Comparison of ENCODE assay signal across 19 cellular contexts in the genomic region with DNA sequence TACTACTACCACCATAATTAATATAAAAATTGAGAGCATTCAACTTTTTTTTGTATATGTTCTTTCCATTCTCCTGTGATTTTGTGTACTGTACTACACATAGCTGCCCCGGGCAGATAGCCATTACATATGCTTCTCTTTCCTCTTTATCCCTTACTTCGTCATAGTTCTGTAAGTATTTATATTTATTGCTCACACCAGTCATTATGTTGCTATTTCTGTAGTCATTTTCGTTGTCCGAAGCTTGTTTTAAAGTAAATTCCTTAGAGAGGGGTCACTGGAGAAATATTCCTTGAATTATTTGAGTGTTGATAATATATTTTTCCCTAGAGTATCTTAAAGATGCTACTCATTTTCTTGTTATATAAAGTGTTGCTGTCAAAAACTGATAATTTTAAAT.
DNase-seq lines count a peak whose midpoint lies in the region; FAIRE-seq and TF ChIP-seq lines count a peak whose summit lies in the region.
"Had no signal": no experiment of that assay in that cellular context is flagged by ENCODE, and none has a peak within 500 bp of the region (broad histone marks: within the 10 kb centered on the region; RNA-seq: fewer than 3 reads in every experiment).

No MANE protein-coding gene starts in this region.

- no peaks in the 10 kb centered on the region for H3K79me2 ChIP-seq in endothelial cell of umbilical vein (ENCODE audit: control insufficient read depth, insufficient read depth, low read length)

- peak overlapping the region; percentile 63 for H3K27ac ChIP-seq in endothelial cell of umbilical vein (ENCODE audit: insufficient read depth, low read depth, low read length)
- no peak overlapping the region for H3K27ac ChIP-seq in CD8-positive, alpha-beta memory T cell (ENCODE audit: low read depth, low read length)
- H3K27ac ChIP-seq: A549, Peyer's patch had no signal

- H3K9ac ChIP-seq in endothelial cell of umbilical vein (replicated peaks; ENCODE audit: extremely low read depth, insufficient read depth, low read length), result no peak overlapping the region
- H3K9ac ChIP-seq: SK-N-SH had no signal

- H3K4me1 Mint-ChIP-seq in CD8-positive, alpha-beta memory T cell, result no peaks in the 10 kb centered on the region
- H3K4me1 Mint-ChIP-seq: CD14-positive monocyte had no signal

- dilution Hi-C loops in endothelial cell of umbilical vein (cut with MboI; ENCODE audit: extremely low pct_ligation_motif_present, low sequenced_read_pairs), result no loop called here

- no peaks in the 10 kb centered on the region for H3K27me3 ChIP-seq in MG63
- H3K27me3 ChIP-seq in endothelial cell of umbilical vein (ENCODE audit: control insufficient read depth in 2 of 2, insufficient read depth in 2 of 2, low read length in 2 of 2), result peaks cover 5 to 6% of the 10 kb centered on the region in 2 experiments
- H3K27me3 ChIP-seq in CD8-positive, alpha-beta memory T cell (ENCODE audit: insufficient read depth, low read length, poor library complexity, severe bottlenecking), result peaks cover 7% of the 10 kb centered on the region
- H3K27me3 ChIP-seq: Peyer's patch had no signal

- H3K4me3 ChIP-seq in MG63 (no peak overlapping the region), endothelial cell of umbilical vein (replicated peaks in 1 of 3; ENCODE audit: insufficient read depth in 1 of 3, low read depth in 1 of 3, low read length in 3 of 3) (no peak overlapping the region)
- H3K4me3 ChIP-seq in CD8-positive, alpha-beta memory T cell (ENCODE audit: low read length), result no peak overlapping the region
- H3K4me3 ChIP-seq: A549, Peyer's patch had no signal

- TF ChIP-seq POLR2A in endothelial cell of umbilical vein (IDR thresholded peaks at IDR 0.05; ENCODE audit: low read depth, low read length), result no peak

- POLR2A ChIA-PET in endothelial cell of umbilical vein (lab: Charles Lee), result no interaction called here
- POLR2A ChIA-PET in CD8-positive, alpha-beta memory T cell (lab: Charles Lee), result no interaction called here

- H3K9me3 ChIP-seq in MG63, result no peaks in the 10 kb centered on the region
- H3K9me3 ChIP-seq in endothelial cell of umbilical vein (replicated peaks; ENCODE audit: control insufficient read depth, insufficient read depth, low read length), result no peaks in the 10 kb centered on the region
- H3K9me3 ChIP-seq in CD8-positive, alpha-beta memory T cell (ENCODE audit: low read length), result no peaks in the 10 kb centered on the region
- H3K9me3 ChIP-seq: A549, Peyer's patch, SK-N-SH had no signal

- intact Hi-C loops in endothelial cell of umbilical vein (cut with micrococcal nuclease), result no loop called here

- no peak for FAIRE-seq in endothelial cell of umbilical vein (lab: Jason Lieb, UNC)
- FAIRE-seq: A549 had no signal

- TF ChIP-seq CTCF in endothelial cell of umbilical vein (IDR thresholded peaks at IDR 0.05; ENCODE audit: extremely low read depth in 1 of 2, insufficient read depth in 1 of 2, low read depth in 1 of 2, low read length in 2 of 2), result no peak

- H3K4me3 Mint-ChIP-seq in CD8-positive, alpha-beta memory T cell, result no peak overlapping the region
- H3K4me3 Mint-ChIP-seq: CD14-positive monocyte had no signal

- no TSS peak for BruUV-seq in endothelial cell of umbilical vein (replicated peaks; lab: Mats Ljungman, UMichigan)

- DNase-seq in EL (peak; percentile 72), MG63 (peak; percentile 26), endothelial cell of umbilical vein (ENCODE audit: low read depth, low spot score) (peak; percentile 6), non-pigmented ciliary epithelial cell (ENCODE audit: low read depth) (peak; percentile 15), globus pallidus (ENCODE audit: low spot score) (no peak), islet precursor cell (no peak), NOMO-1 (lab: John Stamatoyannopoulos, UW; ENCODE audit: unreplicated experiment in 2 of 2) (no peak)
- DNase-seq in CD8-positive, alpha-beta memory T cell, result no peak
- DNase-seq: AML-193, COR-L47, MM.1S, NCI-H1105, NCI-H1694, NCI-H524, Peyer's patch, Right ventricle myocardium superior, SK-N-SH had no signal

- no peak overlapping the region for H3K27ac Mint-ChIP-seq in CD8-positive, alpha-beta memory T cell
- H3K27ac Mint-ChIP-seq: CD14-positive monocyte had no signal

- H3K36me3 ChIP-seq in MG63 (no peaks in the 10 kb centered on the region), endothelial cell of umbilical vein (ENCODE audit: control insufficient read depth in 2 of 2, extremely low read depth in 1 of 2, insufficient read depth in 2 of 2, low read length in 2 of 2) (no peaks in the 10 kb centered on the region)
- H3K36me3 ChIP-seq in CD8-positive, alpha-beta memory T cell (ENCODE audit: insufficient read depth, low read length), result no peaks in the 10 kb centered on the region
- H3K36me3 ChIP-seq: Peyer's patch had no signal

- no peak overlapping the region for H2AFZ ChIP-seq in endothelial cell of umbilical vein (ENCODE audit: low read depth, low read length)

- CTCF ChIA-PET in endothelial cell of umbilical vein (lab: Charles Lee), result interaction anchor here (1.3 to 3.1 kb wide), 5 partner anchors 10 to 300 kb away, joined by 4 to 18 read pairs (median 5); no protein-coding TSS in a partner anchor
- CTCF ChIA-PET in CD8-positive, alpha-beta memory T cell (lab: Charles Lee), result no interaction called here

- peak overlapping the region; percentile 48 for H3K4me2 ChIP-seq in endothelial cell of umbilical vein (ENCODE audit: insufficient read depth, low read length)
- H3K4me2 ChIP-seq: A549, SK-N-SH had no signal

- H3K4me1 ChIP-seq in endothelial cell of umbilical vein (ENCODE audit: control insufficient read depth, extremely low read depth, insufficient read depth, low read length), result peaks cover 20% of the 10 kb centered on the region
- H3K4me1 ChIP-seq in CD8-positive, alpha-beta memory T cell (ENCODE audit: insufficient read depth, low read length), result no peaks in the 10 kb centered on the region
- H3K4me1 ChIP-seq: A549, Peyer's patch had no signal

- H3K27me3 Mint-ChIP-seq in CD8-positive, alpha-beta memory T cell, result peaks cover 19 to 78% of the 10 kb centered on the region in 2 donors

- H3K9me1 ChIP-seq in endothelial cell of umbilical vein (replicated peaks; ENCODE audit: control insufficient read depth, extremely low read depth, insufficient read depth, low read length), result no peaks in the 10 kb centered on the region

- no peaks in the 10 kb centered on the region for H4K20me1 ChIP-seq in endothelial cell of umbilical vein (replicated peaks; ENCODE audit: control insufficient read depth, extremely low read depth, insufficient read depth, low read length)

- peaks cover 0 to 3% (median 0%) of the 10 kb centered on the region in 5 donors for H3K9me3 Mint-ChIP-seq in CD8-positive, alpha-beta memory T cell

- H3K36me3 Mint-ChIP-seq in CD8-positive, alpha-beta memory T cell, result peaks cover 0 to 7% (median 0%) of the 10 kb centered on the region in 3 donors
- H3K36me3 Mint-ChIP-seq: CD14-positive monocyte had no signal

TF ChIP-seq in endothelial cell of umbilical vein, 7 proteins besides CTCF, POLR2A, EP300 and RAD21:
- TF ChIP-seq, protein P1, sequence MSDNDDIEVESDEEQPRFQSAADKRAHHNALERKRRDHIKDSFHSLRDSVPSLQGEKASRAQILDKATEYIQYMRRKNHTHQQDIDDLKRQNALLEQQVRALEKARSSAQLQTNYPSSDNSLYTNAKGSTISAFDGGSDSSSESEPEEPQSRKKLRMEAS (IDR thresholded peaks at IDR 0.05; ENCODE audit: insufficient read depth, insufficient read length), result no peak
- TF ChIP-seq MYC (IDR thresholded peaks at IDR 0.05; ENCODE audit: low read depth, low read length) (no peak), GATA2 (IDR thresholded peaks at IDR 0.05; ENCODE audit: insufficient read depth, insufficient read length, low read depth, low read length) (no peak), FOS (IDR thresholded peaks at IDR 0.05; ENCODE audit: borderline replicate concordance, insufficient read depth, low read length) (no peak), JUN (IDR thresholded peaks at IDR 0.05; ENCODE audit: borderline replicate concordance, insufficient read depth, insufficient read length, low read depth) (no peak), POLR2AphosphoS5 (IDR thresholded peaks at IDR 0.05; ENCODE audit: insufficient read depth, low read depth, low read length) (no peak), EZH2 (IDR thresholded peaks at IDR 0.05; ENCODE audit: borderline replicate concordance, low read depth, low read length, severe bottlenecking) (no peak)

Comparison
In these comparisons a context has a peak if more than half of its experiments do, and no peak if none do; other contexts are left out.
1. DNase-seq: peak in EL (single experiment), MG63 (single experiment), endothelial cell of umbilical vein (single experiment) and non-pigmented ciliary epithelial cell (single experiment); none in globus pallidus (single experiment), islet precursor cell (single experiment), CD8-positive, alpha-beta memory T cell (0 of 5) and NOMO-1 (0 of 2).